ENCODE assay signal across 13 cellular contexts in the genomic region with DNA sequence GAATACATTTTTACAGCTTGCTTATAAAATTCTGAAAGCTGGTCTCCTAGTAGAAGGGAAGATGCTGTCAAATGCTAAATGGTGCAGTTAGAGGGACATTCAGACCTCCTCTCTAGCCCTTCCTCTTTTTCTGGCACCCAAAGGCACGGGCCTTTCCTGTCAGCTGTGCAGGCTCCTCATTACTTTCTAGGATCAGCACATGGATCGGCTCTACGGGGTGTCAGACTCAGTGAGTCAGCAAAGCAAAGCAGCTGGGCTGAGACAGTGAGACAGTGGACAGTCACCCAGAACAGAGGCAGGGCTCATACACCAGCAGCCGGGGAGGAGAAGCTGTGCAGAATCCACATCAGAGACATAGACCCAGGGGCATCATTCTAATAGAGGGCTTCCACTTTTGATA.
DNase-seq lines count a peak whose midpoint lies in the region; ATAC-seq, FAIRE-seq and TF ChIP-seq lines count a peak whose summit lies in the region.
"Had no signal": no experiment of that assay in that cellular context is flagged by ENCODE, and none has a peak within 500 bp of the region (broad histone marks: within the 10 kb centered on the region; RNA-seq: fewer than 3 reads in every experiment).

No MANE protein-coding gene starts in this region.

- CTCF ChIA-PET in WTC11 (lab: Charles Lee): no interaction called here

- peak overlapping the region; percentile 19 for H2AFZ ChIP-seq in keratinocyte (ENCODE audit: control insufficient read depth, low read length)

- H3K4me1 Mint-ChIP-seq in WTC11: peaks cover 24% of the 10 kb centered on the region

- peaks cover 14% of the 10 kb centered on the region for H3K9me3 Mint-ChIP-seq in WTC11

- 41% methylated on average over 4 of the region's 4 CpGs; no CpG with 5 or more reads in 1 of the 2 donors for WGBS in transverse colon (ENCODE audit: low coverage in 1 of 2), 2 donors

- peak; percentile 92 for FAIRE-seq in keratinocyte (lab: Jason Lieb, UNC)
- FAIRE-seq: A549 had no signal

- no peak overlapping the region for H3K27ac Mint-ChIP-seq in WTC11

- in situ Hi-C loops in transverse colon (cut with MboI; ENCODE audit: low pct_ligation_motif_present in 1 of 4, low pct_unique_long_range_greater_than_20kb in 1 of 4, low sequenced_read_pairs in 3 of 4): no loop called here

- DNase-seq in NCI-H748 (lab: John Stamatoyannopoulos, UW; ENCODE audit: unreplicated experiment) (peak; percentile 19), NCI-H748 treated with DMSO at 0.1 percent for 48 hours (lab: John Stamatoyannopoulos, UW) (no peak), WTC11 (ENCODE audit: low spot score) (no peak), keratinocyte (ENCODE audit: low read depth, low spot score) (no peak), transverse colon (peak; percentile 38), hepatic stellate cell (ENCODE audit: low spot score) (no peak), 8988T (no peak)
- DNase-seq: erythroblast, GF-D8, NCI-H1694 had no signal

- H3K27ac ChIP-seq in keratinocyte (ENCODE audit: control insufficient read depth, insufficient read depth, low read length): no peak overlapping the region
- peak overlapping the region in 3 of 4 donors; percentile 0 to 24 (median 7) for H3K27ac ChIP-seq in transverse colon
- H3K27ac ChIP-seq: A549, SK-N-MC had no signal

- H3K4me3 Mint-ChIP-seq in WTC11: no peak overlapping the region

- POLR2A ChIA-PET in WTC11 (lab: Charles Lee): no interaction called here

- no peak overlapping the region for H3K9ac ChIP-seq in keratinocyte (ENCODE audit: control insufficient read depth, extremely low read depth, insufficient read depth, low read length)

- H3K4me1 ChIP-seq in keratinocyte (ENCODE audit: control insufficient read depth, extremely low read depth, insufficient read depth, low read length) (peaks cover 27% of the 10 kb centered on the region), transverse colon (peaks cover 0 to 16% (median 0%) of the 10 kb centered on the region in 4 donors)

- H3K27me3 Mint-ChIP-seq in WTC11 (ENCODE audit: low read depth): no peaks in the 10 kb centered on the region; the same call in none of the 2 replicates

- dilution Hi-C loops in keratinocyte (cut with MboI; ENCODE audit: extremely low pct_ligation_motif_present, low sequenced_read_pairs): no loop called here

- H3K36me3 ChIP-seq in keratinocyte (ENCODE audit: control insufficient read depth in 2 of 2, extremely low read depth in 1 of 2, insufficient read depth in 2 of 2, low read length in 2 of 2) (no peaks in the 10 kb centered on the region), transverse colon (no peaks in the 10 kb centered on the region)

- peaks cover 2% of the 10 kb centered on the region for H3K9me3 ChIP-seq in keratinocyte (ENCODE audit: control insufficient read depth, low read depth, low read length)
- no peaks in the 10 kb centered on the region for H3K9me3 ChIP-seq in transverse colon
- H3K9me3 ChIP-seq: A549 had no signal

- peaks cover 10% of the 10 kb centered on the region for H3K36me3 Mint-ChIP-seq in WTC11

- intact Hi-C loops in transverse colon (cut with DNase I; ENCODE audit: low total_unique reads): no loop called here

- no peaks in the 10 kb centered on the region for H3K79me2 ChIP-seq in keratinocyte (ENCODE audit: control insufficient read depth, insufficient read depth, low read length)

- TF ChIP-seq CTCF in WTC11 (IDR thresholded peaks at IDR 0.05) (no peak), keratinocyte (optimal IDR thresholded peaks at IDR 0.05 in 1 of 3, IDR thresholded peaks at IDR 0.05 in 1 of 3, conservative IDR thresholded peaks at IDR 0.05 in 1 of 3; ENCODE audit: extremely low read depth in 1 of 3, insufficient read depth in 2 of 3, low read length in 3 of 3) (no peak), transverse colon (IDR thresholded peaks at IDR 0.05) (no peak)

- H3K4me3 ChIP-seq in keratinocyte (ENCODE audit: control insufficient read depth in 2 of 3, extremely low read depth in 1 of 3, insufficient read depth in 2 of 3, low read depth in 1 of 3, low read length in 3 of 3) (no peak overlapping the region), transverse colon (no peak overlapping the region)
- H3K4me3 ChIP-seq: A549, SK-N-MC had no signal

- no peaks in the 10 kb centered on the region for H3K9me1 ChIP-seq in keratinocyte (ENCODE audit: control insufficient read depth, extremely low read depth, insufficient read depth, low read length)

- H3K27me3 ChIP-seq in keratinocyte (ENCODE audit: control insufficient read depth, extremely low read depth, insufficient read depth, low read length) (no peaks in the 10 kb centered on the region), transverse colon (no peaks in the 10 kb centered on the region)

- ATAC-seq in WTC11: peak; percentile 46; the same call in 1 of the 2 replicates
- no peak for ATAC-seq in GM21390 (IDR thresholded peaks at IDR 0.05; ENCODE audit: unreplicated experiment)

- H3K4me2 ChIP-seq in keratinocyte (ENCODE audit: control insufficient read depth, extremely low read depth, insufficient read depth, low read depth, low read length): peak overlapping the region; percentile 6
- H3K4me2 ChIP-seq: A549 had no signal

- no peak for TF ChIP-seq EP300 in transverse colon (IDR thresholded peaks at IDR 0.05; ENCODE audit: low read depth)

- H4K20me1 ChIP-seq in keratinocyte (ENCODE audit: control insufficient read depth, extremely low read depth, insufficient read depth, low read length): no peaks in the 10 kb centered on the region

- TF ChIP-seq POLR2A in transverse colon (IDR thresholded peaks at IDR 0.05): no peak

TF ChIP-seq in WTC11, 78 proteins besides CTCF, POLR2A, EP300 and RAD21:
- TF ChIP-seq, protein P1, sequence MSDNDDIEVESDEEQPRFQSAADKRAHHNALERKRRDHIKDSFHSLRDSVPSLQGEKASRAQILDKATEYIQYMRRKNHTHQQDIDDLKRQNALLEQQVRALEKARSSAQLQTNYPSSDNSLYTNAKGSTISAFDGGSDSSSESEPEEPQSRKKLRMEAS (CRISPR knock-in tag; IDR thresholded peaks at IDR 0.05): no peak
- TF ChIP-seq, protein P2, sequence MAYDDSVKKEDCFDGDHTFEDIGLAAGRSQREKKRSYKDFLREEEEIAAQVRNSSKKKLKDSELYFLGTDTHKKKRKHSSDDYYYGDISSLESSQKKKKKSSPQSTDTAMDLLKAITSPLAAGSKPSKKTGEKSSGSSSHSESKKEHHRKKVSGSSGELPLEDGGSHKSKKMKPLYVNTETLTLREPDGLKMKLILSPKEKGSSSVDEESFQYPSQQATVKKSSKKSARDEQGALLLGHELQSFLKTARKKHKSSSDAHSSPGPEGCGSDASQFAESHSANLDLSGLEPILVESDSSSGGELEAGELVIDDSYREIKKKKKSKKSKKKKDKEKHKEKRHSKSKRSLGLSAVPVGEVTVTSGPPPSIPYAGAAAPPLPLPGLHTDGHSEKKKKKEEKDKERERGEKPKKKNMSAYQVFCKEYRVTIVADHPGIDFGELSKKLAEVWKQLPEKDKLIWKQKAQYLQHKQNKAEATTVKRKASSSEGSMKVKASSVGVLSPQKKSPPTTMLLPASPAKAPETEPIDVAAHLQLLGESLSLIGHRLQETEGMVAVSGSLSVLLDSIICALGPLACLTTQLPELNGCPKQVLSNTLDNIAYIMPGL (CRISPR knock-in tag; IDR thresholded peaks at IDR 0.05): no peak
- TF ChIP-seq CREB1 (CRISPR knock-in tag; IDR thresholded peaks at IDR 0.05) (no peak), NFATC4 (CRISPR knock-in tag; IDR thresholded peaks at IDR 0.05) (no peak), MYBL2 (CRISPR knock-in tag; IDR thresholded peaks at IDR 0.05) (no peak), ESRRA (CRISPR knock-in tag; IDR thresholded peaks at IDR 0.05; ENCODE audit: borderline replicate concordance) (no peak), ELF4 (CRISPR knock-in tag; IDR thresholded peaks at IDR 0.05; ENCODE audit: low read depth) (no peak), SP1 (CRISPR knock-in tag; conservative IDR thresholded peaks at IDR 0.05) (no peak), KAT7 (CRISPR knock-in tag; IDR thresholded peaks at IDR 0.05; ENCODE audit: borderline replicate concordance) (no peak), GTF2I (CRISPR knock-in tag; conservative IDR thresholded peaks at IDR 0.05) (no peak), ZNF121 (CRISPR knock-in tag; IDR thresholded peaks at IDR 0.05) (no peak), NFE2L1 (CRISPR knock-in tag; IDR thresholded peaks at IDR 0.05) (no peak)
- TF ChIP-seq, protein P3, sequence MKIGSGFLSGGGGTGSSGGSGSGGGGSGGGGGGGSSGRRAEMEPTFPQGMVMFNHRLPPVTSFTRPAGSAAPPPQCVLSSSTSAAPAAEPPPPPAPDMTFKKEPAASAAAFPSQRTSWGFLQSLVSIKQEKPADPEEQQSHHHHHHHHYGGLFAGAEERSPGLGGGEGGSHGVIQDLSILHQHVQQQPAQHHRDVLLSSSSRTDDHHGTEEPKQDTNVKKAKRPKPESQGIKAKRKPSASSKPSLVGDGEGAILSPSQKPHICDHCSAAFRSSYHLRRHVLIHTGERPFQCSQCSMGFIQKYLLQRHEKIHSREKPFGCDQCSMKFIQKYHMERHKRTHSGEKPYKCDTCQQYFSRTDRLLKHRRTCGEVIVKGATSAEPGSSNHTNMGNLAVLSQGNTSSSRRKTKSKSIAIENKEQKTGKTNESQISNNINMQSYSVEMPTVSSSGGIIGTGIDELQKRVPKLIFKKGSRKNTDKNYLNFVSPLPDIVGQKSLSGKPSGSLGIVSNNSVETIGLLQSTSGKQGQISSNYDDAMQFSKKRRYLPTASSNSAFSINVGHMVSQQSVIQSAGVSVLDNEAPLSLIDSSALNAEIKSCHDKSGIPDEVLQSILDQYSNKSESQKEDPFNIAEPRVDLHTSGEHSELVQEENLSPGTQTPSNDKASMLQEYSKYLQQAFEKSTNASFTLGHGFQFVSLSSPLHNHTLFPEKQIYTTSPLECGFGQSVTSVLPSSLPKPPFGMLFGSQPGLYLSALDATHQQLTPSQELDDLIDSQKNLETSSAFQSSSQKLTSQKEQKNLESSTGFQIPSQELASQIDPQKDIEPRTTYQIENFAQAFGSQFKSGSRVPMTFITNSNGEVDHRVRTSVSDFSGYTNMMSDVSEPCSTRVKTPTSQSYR (CRISPR knock-in tag; IDR thresholded peaks at IDR 0.05): no peak
- TF ChIP-seq, protein P4, sequence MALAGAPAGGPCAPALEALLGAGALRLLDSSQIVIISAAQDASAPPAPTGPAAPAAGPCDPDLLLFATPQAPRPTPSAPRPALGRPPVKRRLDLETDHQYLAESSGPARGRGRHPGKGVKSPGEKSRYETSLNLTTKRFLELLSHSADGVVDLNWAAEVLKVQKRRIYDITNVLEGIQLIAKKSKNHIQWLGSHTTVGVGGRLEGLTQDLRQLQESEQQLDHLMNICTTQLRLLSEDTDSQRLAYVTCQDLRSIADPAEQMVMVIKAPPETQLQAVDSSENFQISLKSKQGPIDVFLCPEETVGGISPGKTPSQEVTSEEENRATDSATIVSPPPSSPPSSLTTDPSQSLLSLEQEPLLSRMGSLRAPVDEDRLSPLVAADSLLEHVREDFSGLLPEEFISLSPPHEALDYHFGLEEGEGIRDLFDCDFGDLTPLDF (CRISPR knock-in tag; IDR thresholded peaks at IDR 0.05): no peak

Comparison
In these comparisons a context has a peak if more than half of its experiments do, and no peak if none do; other contexts are left out.
1. DNase-seq: peak in NCI-H748 (single experiment) and transverse colon (single experiment); none in NCI-H748 treated with DMSO at 0.1 percent for 48 hours (single experiment), WTC11 (single experiment), keratinocyte (single experiment), hepatic stellate cell (single experiment) and 8988T (single experiment).